8 cellular contexts compared by ENCODE assay signal in genomic region chr9:41359116-41359515, GRCh38.
DNase-seq lines count a peak whose midpoint lies in the region; ATAC-seq and TF ChIP-seq lines count a peak whose summit lies in the region.
"Not testable (repeated sequence)": the region's sequence is repeated elsewhere in the genome, so short reads cannot be mapped to it uniquely, and the experiment has no call there.

No MANE protein-coding gene starts in this region.

- H3K4me3 ChIP-seq in DND-41 (ENCODE audit: low read depth in 1 of 2, low read length in 2 of 2): peak overlapping the region; percentile 17 to 60; a peak in 3 of 4 replicates
- peak overlapping the region; percentile 52 to 87 (median 74) for H3K4me3 ChIP-seq in Peyer's patch
- H3K4me3 ChIP-seq in duodenal mucosa (ENCODE audit: low read depth in 1 of 2, low read length in 2 of 2): peak overlapping the region; percentile 69 to 75
- peak overlapping the region; percentile 46; the same call in 1 of the 2 replicates for H3K4me3 ChIP-seq in iPS-18c (ENCODE audit: insufficient read depth, low read depth, low read length)
- H3K4me3 ChIP-seq in neuron (ENCODE audit: low read length): peak overlapping the region; percentile 91

- DNase-seq in DND-41 (peak; percentile 44), HT1080 (ENCODE audit: low read depth) (peak; percentile 26), Peyer's patch (peak; percentile 34 to 64 (median 60)), superior temporal gyrus (ENCODE audit: extremely low spot score) (peak; percentile 32)
- peak; percentile 59 for DNase-seq in activated T-cell treated with anti-CD3 and anti-CD28 coated beads, Interleukin-2, amount 50 U/mL, for 1 hour

- not testable (repeated sequence) for TF ChIP-seq CTCF in DND-41 (IDR thresholded peaks at IDR 0.05; ENCODE audit: borderline replicate concordance, extremely low read depth, low read length, poor library complexity, severe bottlenecking); Peyer's patch (IDR thresholded peaks at IDR 0.05)

- not testable (repeated sequence) for H3K9me3 ChIP-seq in DND-41 (ENCODE audit: insufficient read depth, low read length, severe bottlenecking); Peyer's patch; duodenal mucosa (ENCODE audit: control insufficient read depth in 1 of 2, low read length in 2 of 2); iPS-18c (ENCODE audit: control insufficient read depth, insufficient read depth, low read length); neuron (ENCODE audit: low read length)

- H3K36me3 ChIP-seq in DND-41 (ENCODE audit: insufficient read depth, low read length); Peyer's patch; duodenal mucosa (ENCODE audit: control insufficient read depth in 1 of 2, insufficient read depth in 2 of 2, low read length in 2 of 2); neuron (ENCODE audit: insufficient read depth, low read length): not testable (repeated sequence)

- H2AFZ ChIP-seq in DND-41 (ENCODE audit: low read depth, low read length) (peak overlapping the region; percentile 52), neuron (ENCODE audit: low read depth, low read length) (peak overlapping the region; percentile 67)

- not testable (repeated sequence) for H3K79me2 ChIP-seq in DND-41 (ENCODE audit: insufficient read depth, low read length)

- ATAC-seq in DND-41 (ENCODE audit: insufficient read depth, low read depth): peak; percentile 76

- TF ChIP-seq POLR2A in Peyer's patch (IDR thresholded peaks at IDR 0.05): not testable (repeated sequence)

- peak overlapping the region; percentile 51 for H3K9ac ChIP-seq in DND-41 (ENCODE audit: low read depth, low read length)
- peak overlapping the region in 1 of 2 donors; percentile 64 for H3K9ac ChIP-seq in duodenal mucosa (ENCODE audit: low read depth in 1 of 2, low read length in 2 of 2)

- H4K20me1 ChIP-seq in DND-41 (ENCODE audit: insufficient read depth, low read length): not testable (repeated sequence)

- H3K4me2 ChIP-seq in DND-41 (ENCODE audit: insufficient read depth, low read length): peak overlapping the region; percentile 55

- not testable (repeated sequence) for H3K4me1 ChIP-seq in DND-41 (ENCODE audit: insufficient read depth, low read length); Peyer's patch; duodenal mucosa (ENCODE audit: control insufficient read depth in 1 of 2, insufficient read depth in 2 of 2, low read length in 2 of 2); neuron (ENCODE audit: insufficient read depth, low read length)

- H3K27ac ChIP-seq in DND-41 (ENCODE audit: low read length) (peak overlapping the region; percentile 63), Peyer's patch (peak overlapping the region; percentile 71 to 87 (median 81))
- H3K27ac ChIP-seq in duodenal mucosa (ENCODE audit: low read depth, low read length): not testable (repeated sequence)

- not testable (repeated sequence) for H3K27me3 ChIP-seq in DND-41 (ENCODE audit: insufficient read depth, low read length, poor library complexity); Peyer's patch; duodenal mucosa (ENCODE audit: control insufficient read depth in 1 of 2, insufficient read depth in 2 of 2, low read length in 2 of 2); neuron (ENCODE audit: insufficient read depth, low read length)

Comparison
In these comparisons a context has a peak if more than half of its experiments do, and no peak if none do; other contexts are left out.
1. H3K4me3 ChIP-seq: peak in every context shown above with its lines; median percentile 91 in neuron; 74 in Peyer's patch; 72 in duodenal mucosa; 46 in iPS-18c; 38 in DND-41.